In the genomic region with DNA sequence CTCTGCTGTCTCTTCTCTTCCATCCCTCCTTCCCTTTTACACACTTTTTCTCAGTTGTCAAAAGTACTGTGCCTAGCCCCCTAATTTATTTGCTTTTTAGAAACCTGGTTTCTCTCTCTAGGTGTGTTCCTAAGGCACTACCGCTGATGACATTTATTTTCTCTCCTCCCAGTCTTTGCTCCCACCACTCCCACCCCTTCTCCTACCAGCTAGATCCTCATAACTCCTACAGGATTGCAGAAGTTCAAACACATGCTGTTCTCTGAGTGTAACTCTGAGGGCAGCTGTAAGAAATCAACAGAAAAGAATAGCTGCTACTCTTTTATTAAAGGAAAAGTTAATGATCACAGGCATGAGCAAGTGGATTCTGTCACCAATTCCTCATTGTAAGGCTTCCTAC, we compare ENCODE assay signal across 29 cellular contexts. TPM values are rescaled to one million over a fixed set of nuclear protein-coding genes. Genes with fewer than 3 reads are reported as not detected.
"Had no signal": no experiment of that assay in that cellular context is flagged by ENCODE, and none has a peak within 500 bp of the region (broad histone marks: within the 10 kb centered on the region; RNA-seq: fewer than 3 reads in every experiment).

No MANE protein-coding gene starts in this region.

- H3K79me2 ChIP-seq: hepatocyte, parathyroid adenoma had no signal

- H3K36me3 Mint-ChIP-seq: natural killer cell; stimulated activated effector memory CD8-positive, alpha-beta T cell treated with anti-CD3 and anti-CD28 coated beads, Interleukin-12 subunit alpha, Interleukin-12 subunit beta, amount 100 ng/mL, for 72 hours had no signal

- H3K9me3 Mint-ChIP-seq: dendritic cell treated with granulocyte-macrophage colony-stimulating factor and Interleukin-4, amounts not matched to agents 40 ng/mL and 50 ng/mL, for 4 days; neural crest cell had no signal

- H3K36me3 ChIP-seq: colonic mucosa, esophagus muscularis mucosa, gastroesophageal sphincter, heart left ventricle, left lung, sigmoid colon, thoracic aorta, tibial nerve had no signal

- H3K4me3 ChIP-seq: colonic mucosa, esophagus muscularis mucosa, gastroesophageal sphincter, heart left ventricle, hepatocyte, left lung, sigmoid colon, thoracic aorta, tibial nerve had no signal

- H3K9me3 ChIP-seq: colonic mucosa, esophagus muscularis mucosa, gastroesophageal sphincter, heart left ventricle, left lung, sigmoid colon, thoracic aorta, tibial nerve had no signal

- H3K4me2 ChIP-seq: hepatocyte had no signal

- H3K4me1 ChIP-seq: colonic mucosa, foreskin keratinocyte, left lung had no signal

- H3K9ac ChIP-seq: parathyroid adenoma had no signal

- H3K27me3 ChIP-seq: colonic mucosa had no signal

- H3K4me3 Mint-ChIP-seq: central memory CD8-positive, alpha-beta T cell; dendritic cell treated with granulocyte-macrophage colony-stimulating factor and Interleukin-4, amounts not matched to agents 40 ng/mL and 50 ng/mL, for 4 days; natural killer cell; neural crest cell; stimulated activated effector memory CD8-positive, alpha-beta T cell treated with anti-CD3 and anti-CD28 coated beads, Interleukin-12 subunit alpha, Interleukin-12 subunit beta, amount 100 ng/mL, for 72 hours had no signal

- ATAC-seq: gastroesophageal sphincter; natural killer cell; stimulated activated effector memory CD8-positive, alpha-beta T cell treated with anti-CD3 and anti-CD28 coated beads, Interleukin-12 subunit alpha, Interleukin-12 subunit beta, amount 100 ng/mL, for 72 hours had no signal

- H3K4me1 Mint-ChIP-seq: central memory CD8-positive, alpha-beta T cell; natural killer cell; stimulated activated effector memory CD8-positive, alpha-beta T cell treated with anti-CD3 and anti-CD28 coated beads, Interleukin-12 subunit alpha, Interleukin-12 subunit beta, amount 100 ng/mL, for 72 hours had no signal

- H2AFZ ChIP-seq: hepatocyte, parathyroid adenoma had no signal

- DNase-seq: colonic mucosa; effector CD8-positive, alpha-beta T cell; foreskin keratinocyte; kidney; left lung; natural killer cell; sigmoid colon; stimulated activated CD4-positive, alpha-beta T cell treated with anti-CD3 and anti-CD28 coated beads, Interleukin-2, amount 100 ng/mL, for 24 hours; stimulated activated CD4-positive, alpha-beta T cell treated with anti-CD3 and anti-CD28 coated beads, Interleukin-4, amount 100 ng/mL, for 24 hours; stimulated activated naive CD4-positive, alpha-beta T cell treated with Interleukin-2 at 50 U/mL for 16 hours had no signal

- H3K27ac ChIP-seq: colonic mucosa, esophagus muscularis mucosa, foreskin keratinocyte, gastroesophageal sphincter, heart left ventricle, hepatocyte, left lung, parathyroid adenoma, sigmoid colon, thoracic aorta, tibial nerve had no signal

- H3K27ac Mint-ChIP-seq: dendritic cell treated with granulocyte-macrophage colony-stimulating factor and Interleukin-4, amounts not matched to agents 40 ng/mL and 50 ng/mL, for 4 days; natural killer cell; progenitor cell of endocrine pancreas; stimulated activated effector memory CD8-positive, alpha-beta T cell treated with anti-CD3 and anti-CD28 coated beads, Interleukin-12 subunit alpha, Interleukin-12 subunit beta, amount 100 ng/mL, for 72 hours had no signal

- H3K27me3 Mint-ChIP-seq: central memory CD8-positive, alpha-beta T cell had no signal

RNA-seq across cellular contexts. Expression of a gene that starts 22.3 kb away (rescaled TPM):
- total RNA-seq: chondrocyte, endothelial cell of umbilical vein, fibroblast of lung, foreskin keratinocyte, left lung, lung microvascular endothelial cell, myocyte, natural killer cell, osteoblast, thoracic aorta, ureter had no signal
- polyA plus RNA-seq: endothelial cell of umbilical vein, fibroblast of lung, foreskin keratinocyte had no signal
